ENCODE assay signal across 1 cellular context in genomic region chr7:122143751-122144711, GRCh38.
TF ChIP-seq lines count a peak whose summit lies in the region.

Gene AASS, minus strand, starts transcription at chr7:122144249. Its CDS starts 10,523 bp downstream, at chr7:122133726.

TF ChIP-seq in HepG2, 621 proteins besides CTCF, POLR2A, EP300 and RAD21 (continued from another document and continues in another):
- TF ChIP-seq MTERF4 (CRISPR knock-in tag; IDR thresholded peaks at IDR 0.05): no peak
- no peak for TF ChIP-seq GMEB2 (CRISPR knock-in tag; IDR thresholded peaks at IDR 0.05; ENCODE audit: low read depth)
- peak; percentile 22; the same call in 1 of the 2 replicates for TF ChIP-seq TFDP2 (CRISPR knock-in tag; IDR thresholded peaks at IDR 0.05)
- TF ChIP-seq FUBP1 (CRISPR knock-in tag; IDR thresholded peaks at IDR 0.05; ENCODE audit: borderline replicate concordance): no peak
- no peak for TF ChIP-seq HOXA9 (CRISPR knock-in tag; IDR thresholded peaks at IDR 0.05; ENCODE audit: borderline replicate concordance)
- TF ChIP-seq, protein P1, sequence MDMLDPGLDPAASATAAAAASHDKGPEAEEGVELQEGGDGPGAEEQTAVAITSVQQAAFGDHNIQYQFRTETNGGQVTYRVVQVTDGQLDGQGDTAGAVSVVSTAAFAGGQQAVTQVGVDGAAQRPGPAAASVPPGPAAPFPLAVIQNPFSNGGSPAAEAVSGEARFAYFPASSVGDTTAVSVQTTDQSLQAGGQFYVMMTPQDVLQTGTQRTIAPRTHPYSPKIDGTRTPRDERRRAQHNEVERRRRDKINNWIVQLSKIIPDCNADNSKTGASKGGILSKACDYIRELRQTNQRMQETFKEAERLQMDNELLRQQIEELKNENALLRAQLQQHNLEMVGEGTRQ (IDR thresholded peaks at IDR 0.05; ENCODE audit: low read depth, low read length): no peak
- TF ChIP-seq, protein P1 (CRISPR knock-in tag; IDR thresholded peaks at IDR 0.05; ENCODE audit: borderline replicate concordance): no peak
- no peak; the same call in 1 of the 2 replicates for TF ChIP-seq ZSCAN29 (CRISPR knock-in tag; conservative IDR thresholded peaks at IDR 0.05)
- TF ChIP-seq ZNF530 (CRISPR knock-in tag; IDR thresholded peaks at IDR 0.05; ENCODE audit: low read depth): no peak
- no peak for TF ChIP-seq RERE (CRISPR knock-in tag; IDR thresholded peaks at IDR 0.05; ENCODE audit: low read depth)
- TF ChIP-seq ZNF784 (CRISPR knock-in tag; IDR thresholded peaks at IDR 0.05; ENCODE audit: borderline replicate concordance): no peak
- TF ChIP-seq NR2F6 (IDR thresholded peaks at IDR 0.05): peak; percentile 62
- TF ChIP-seq NR2F6 (CRISPR knock-in tag; IDR thresholded peaks at IDR 0.05): peak; percentile 50; the same call in 1 of the 2 replicates
- no peak for TF ChIP-seq ZFAT (CRISPR knock-in tag; conservative IDR thresholded peaks at IDR 0.05)
- no peak for TF ChIP-seq ZNF569 (CRISPR knock-in tag; IDR thresholded peaks at IDR 0.05; ENCODE audit: borderline replicate concordance)
- TF ChIP-seq, protein P2, sequence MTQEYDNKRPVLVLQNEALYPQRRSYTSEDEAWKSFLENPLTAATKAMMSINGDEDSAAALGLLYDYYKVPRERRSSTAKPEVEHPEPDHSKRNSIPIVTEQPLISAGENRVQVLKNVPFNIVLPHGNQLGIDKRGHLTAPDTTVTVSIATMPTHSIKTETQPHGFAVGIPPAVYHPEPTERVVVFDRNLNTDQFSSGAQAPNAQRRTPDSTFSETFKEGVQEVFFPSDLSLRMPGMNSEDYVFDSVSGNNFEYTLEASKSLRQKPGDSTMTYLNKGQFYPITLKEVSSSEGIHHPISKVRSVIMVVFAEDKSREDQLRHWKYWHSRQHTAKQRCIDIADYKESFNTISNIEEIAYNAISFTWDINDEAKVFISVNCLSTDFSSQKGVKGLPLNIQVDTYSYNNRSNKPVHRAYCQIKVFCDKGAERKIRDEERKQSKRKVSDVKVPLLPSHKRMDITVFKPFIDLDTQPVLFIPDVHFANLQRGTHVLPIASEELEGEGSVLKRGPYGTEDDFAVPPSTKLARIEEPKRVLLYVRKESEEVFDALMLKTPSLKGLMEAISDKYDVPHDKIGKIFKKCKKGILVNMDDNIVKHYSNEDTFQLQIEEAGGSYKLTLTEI (CRISPR knock-in tag; conservative IDR thresholded peaks at IDR 0.05): no peak
- TF ChIP-seq KDM3A (CRISPR knock-in tag; IDR thresholded peaks at IDR 0.05; ENCODE audit: low read depth): no peak
- no peak for TF ChIP-seq HCFC1 (IDR thresholded peaks at IDR 0.05; ENCODE audit: low read depth, low read length)
- TF ChIP-seq, protein P3, sequence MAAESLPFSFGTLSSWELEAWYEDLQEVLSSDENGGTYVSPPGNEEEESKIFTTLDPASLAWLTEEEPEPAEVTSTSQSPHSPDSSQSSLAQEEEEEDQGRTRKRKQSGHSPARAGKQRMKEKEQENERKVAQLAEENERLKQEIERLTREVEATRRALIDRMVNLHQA (CRISPR knock-in tag; IDR thresholded peaks at IDR 0.05): no peak
- TF ChIP-seq SOX13 (IDR thresholded peaks at IDR 0.05): no peak
- peak in 1 of 2 experiments; percentile 24; a peak in 1 of 4 replicates for TF ChIP-seq SOX13 (CRISPR knock-in tag; conservative IDR thresholded peaks at IDR 0.05 in 1 of 2, IDR thresholded peaks at IDR 0.05 in 1 of 2)
- TF ChIP-seq ZNF18 (CRISPR knock-in tag; IDR thresholded peaks at IDR 0.05; ENCODE audit: insufficient replicate concordance): no peak
- no peak for TF ChIP-seq ATF4 (CRISPR knock-in tag; IDR thresholded peaks at IDR 0.05)
- TF ChIP-seq TIGD3 (CRISPR knock-in tag; IDR thresholded peaks at IDR 0.05; ENCODE audit: borderline replicate concordance): no peak
- TF ChIP-seq PHF20 (CRISPR knock-in tag; IDR thresholded peaks at IDR 0.05): 0 out of 2 replicates have a peak, but pooled peaks have one; percentile 31
- no peak for TF ChIP-seq ZNF446 (CRISPR knock-in tag; IDR thresholded peaks at IDR 0.05)
- 0 out of 2 replicates have a peak, but pooled peaks have one; percentile 31 for TF ChIP-seq ZNF788 (CRISPR knock-in tag; IDR thresholded peaks at IDR 0.05; ENCODE audit: borderline replicate concordance)
- TF ChIP-seq, protein P4, sequence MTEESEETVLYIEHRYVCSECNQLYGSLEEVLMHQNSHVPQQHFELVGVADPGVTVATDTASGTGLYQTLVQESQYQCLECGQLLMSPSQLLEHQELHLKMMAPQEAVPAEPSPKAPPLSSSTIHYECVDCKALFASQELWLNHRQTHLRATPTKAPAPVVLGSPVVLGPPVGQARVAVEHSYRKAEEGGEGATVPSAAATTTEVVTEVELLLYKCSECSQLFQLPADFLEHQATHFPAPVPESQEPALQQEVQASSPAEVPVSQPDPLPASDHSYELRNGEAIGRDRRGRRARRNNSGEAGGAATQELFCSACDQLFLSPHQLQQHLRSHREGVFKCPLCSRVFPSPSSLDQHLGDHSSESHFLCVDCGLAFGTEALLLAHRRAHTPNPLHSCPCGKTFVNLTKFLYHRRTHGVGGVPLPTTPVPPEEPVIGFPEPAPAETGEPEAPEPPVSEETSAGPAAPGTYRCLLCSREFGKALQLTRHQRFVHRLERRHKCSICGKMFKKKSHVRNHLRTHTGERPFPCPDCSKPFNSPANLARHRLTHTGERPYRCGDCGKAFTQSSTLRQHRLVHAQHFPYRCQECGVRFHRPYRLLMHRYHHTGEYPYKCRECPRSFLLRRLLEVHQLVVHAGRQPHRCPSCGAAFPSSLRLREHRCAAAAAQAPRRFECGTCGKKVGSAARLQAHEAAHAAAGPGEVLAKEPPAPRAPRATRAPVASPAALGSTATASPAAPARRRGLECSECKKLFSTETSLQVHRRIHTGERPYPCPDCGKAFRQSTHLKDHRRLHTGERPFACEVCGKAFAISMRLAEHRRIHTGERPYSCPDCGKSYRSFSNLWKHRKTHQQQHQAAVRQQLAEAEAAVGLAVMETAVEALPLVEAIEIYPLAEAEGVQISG (CRISPR knock-in tag; IDR thresholded peaks at IDR 0.05): peak; percentile 59
- peak; percentile 58; the same call in 1 of the 2 replicates for TF ChIP-seq KAT7 (CRISPR knock-in tag; IDR thresholded peaks at IDR 0.05; ENCODE audit: borderline replicate concordance)
